Comparison of ENCODE assay signal across 8 cellular contexts in the genomic region with DNA sequence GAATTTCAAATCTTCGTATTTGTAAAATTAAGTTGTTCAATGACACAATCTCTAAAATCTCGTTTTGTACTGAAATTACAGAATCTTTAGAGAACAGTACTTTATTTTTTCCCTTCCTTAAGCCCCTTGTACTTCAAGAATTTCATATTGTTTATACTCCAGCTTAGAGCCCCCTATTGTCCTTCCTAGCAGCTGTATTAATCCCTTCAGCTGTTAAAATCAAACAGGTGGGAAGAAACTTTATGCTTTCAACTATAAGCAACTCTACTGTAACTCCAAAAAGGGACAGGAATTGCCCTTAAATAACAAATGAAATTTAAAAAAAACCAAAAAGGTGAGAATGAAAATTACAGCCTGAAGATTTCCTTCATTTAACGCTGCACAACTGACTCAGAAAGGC. TPM values are rescaled to one million over a fixed set of nuclear protein-coding genes. Genes with fewer than 3 reads are reported as not detected.
DNase-seq lines count a peak whose midpoint lies in the region; ATAC-seq, FAIRE-seq and TF ChIP-seq lines count a peak whose summit lies in the region.

No MANE protein-coding gene starts in this region.

- CTCF ChIA-PET in activated CD4-positive, alpha-beta T cell treated with anti-CD3 and anti-CD28 coated beads, Interleukin-2, amount 10 ng/mL, durations not matched to agents 7 days and 5 days (lab: Charles Lee), result interaction anchor here (0.9 to 1.7 kb wide), 2 partner anchors 15 to 343 kb away, joined by 3 to 5 read pairs; no protein-coding TSS in a partner anchor
- CTCF ChIA-PET in HepG2 (lab: Yijun Ruan, JAX; ENCODE audit: low intra/inter-chr PET ratio, low total read pairs), result no interaction called here

- H3K4me3 ChIP-seq in HepG2 (replicated peaks in 1 of 3; ENCODE audit: insufficient read depth in 1 of 3, low read depth in 2 of 3, low read length in 3 of 3) (peak overlapping the region; percentile 84 to 94 (median 92); a peak in 5 of 6 replicates), thyroid gland (replicated peaks in 1 of 3) (peak overlapping the region in 1 of 3 donors; percentile 72)

- no peak for FAIRE-seq in HepG2 (lab: Jason Lieb, UNC)

- 45% methylated on average over 3 of the region's 3 CpGs for WGBS in HepG2 (ENCODE audit: low lambda C conversion rate)
- WGBS in thyroid gland, 2 donors, result 44 to 47% methylated on average over 3 of the region's 3 CpGs

- peak overlapping the region; percentile 95 for H3K4me3 Mint-ChIP-seq in activated CD4-positive, alpha-beta T cell treated with anti-CD3 and anti-CD28 coated beads, Interleukin-2, amount 10 ng/mL, durations not matched to agents 7 days and 5 days
- H3K4me3 Mint-ChIP-seq in activated naive CD8-positive, alpha-beta T cell treated with anti-CD3 and anti-CD28 coated beads, Interleukin-2, amount 50 U/mL, for 24 hours, result peak overlapping the region; percentile 98

- peaks cover 64% of the 10 kb centered on the region for H3K4me1 Mint-ChIP-seq in activated CD4-positive, alpha-beta T cell treated with anti-CD3 and anti-CD28 coated beads, Interleukin-2, amount 10 ng/mL, durations not matched to agents 7 days and 5 days
- peaks cover 63% of the 10 kb centered on the region for H3K4me1 Mint-ChIP-seq in activated naive CD8-positive, alpha-beta T cell treated with anti-CD3 and anti-CD28 coated beads, Interleukin-2, amount 50 U/mL, for 24 hours

- intact Hi-C loops in HepG2 (cut with micrococcal nuclease; ENCODE audit: unreplicated experiment), result loop anchor here (10.0 kb wide), 1 partner anchor 79 kb away; a partner anchor contains a TSS
- intact Hi-C loops in thyroid gland (cut with DNase I), result loop anchor here (5.0 to 10.0 kb wide), 2 partner anchors 36 to 79 kb away; a partner anchor contains a TSS

- H3K4me2 ChIP-seq in HepG2 (ENCODE audit: low read depth, low read length), result peak overlapping the region; percentile 98

- no peaks in the 10 kb centered on the region for H3K9me3 ChIP-seq in HepG2 (ENCODE audit: low read length)
- no peaks in the 10 kb centered on the region for H3K9me3 ChIP-seq in thyroid gland

- POLR2A ChIA-PET in activated CD4-positive, alpha-beta T cell treated with anti-CD3 and anti-CD28 coated beads, Interleukin-2, amount 10 ng/mL, durations not matched to agents 7 days and 5 days (lab: Charles Lee), result no interaction called here
- POLR2A ChIA-PET in HepG2 (lab: Yijun Ruan, JAX), result interaction anchor here (0.8 to 1.8 kb wide), 4 partner anchors 13 to 426 kb away, joined by 3 to 6 read pairs (median 4); a partner anchor contains a TSS

- H3K9me3 Mint-ChIP-seq in activated CD4-positive, alpha-beta T cell treated with anti-CD3 and anti-CD28 coated beads, Interleukin-2, amount 10 ng/mL, durations not matched to agents 7 days and 5 days, result no peaks in the 10 kb centered on the region
- no peaks in the 10 kb centered on the region for H3K9me3 Mint-ChIP-seq in activated naive CD8-positive, alpha-beta T cell treated with anti-CD3 and anti-CD28 coated beads, Interleukin-2, amount 50 U/mL, for 24 hours

- TF ChIP-seq POLR2A in HepG2 (IDR thresholded peaks at IDR 0.05; ENCODE audit: insufficient read depth in 1 of 2, low read depth in 2 of 2, low read length in 2 of 2), result no peak
- TF ChIP-seq POLR2A in thyroid gland (IDR thresholded peaks at IDR 0.05), result no peak

- ATAC-seq in activated naive CD8-positive, alpha-beta T cell treated with anti-CD3 and anti-CD28 coated beads, Interleukin-2, amount 50 U/mL, for 24 hours, result no peak
- ATAC-seq in HepG2 (no peak), HG03460 (IDR thresholded peaks at IDR 0.05; ENCODE audit: unreplicated experiment) (no peak)

- peaks cover 78% of the 10 kb centered on the region for H3K36me3 Mint-ChIP-seq in activated CD4-positive, alpha-beta T cell treated with anti-CD3 and anti-CD28 coated beads, Interleukin-2, amount 10 ng/mL, durations not matched to agents 7 days and 5 days (ENCODE audit: low read depth)
- H3K36me3 Mint-ChIP-seq in activated naive CD8-positive, alpha-beta T cell treated with anti-CD3 and anti-CD28 coated beads, Interleukin-2, amount 50 U/mL, for 24 hours (ENCODE audit: low read depth), result peaks cover 78% of the 10 kb centered on the region

- in situ Hi-C loops in HepG2 (cut with HindIII; ENCODE audit: extremely low pct_ligation_motif_present, low pct_unique_long_range_greater_than_20kb), result loop anchor here (10.0 kb wide), 1 partner anchor 79 kb away; a partner anchor contains a TSS

- H3K36me3 ChIP-seq in HepG2 (replicated peaks in 1 of 2; ENCODE audit: control insufficient read depth in 1 of 2, insufficient read depth in 2 of 2, low read length in 2 of 2) (peaks cover 14 to 43% of the 10 kb centered on the region in 2 experiments), thyroid gland (peaks cover 0 to 9% of the 10 kb centered on the region in 2 donors)

- TF ChIP-seq EP300 in HepG2 (IDR thresholded peaks at IDR 0.05; ENCODE audit: low read depth in 2 of 2, low read length in 2 of 2) (no peak), HepG2 (CRISPR knock-in tag; IDR thresholded peaks at IDR 0.05; ENCODE audit: borderline replicate concordance) (no peak)

- no peak for TF ChIP-seq RAD21 in HepG2 (CRISPR knock-in tag; IDR thresholded peaks at IDR 0.05)

- BruUV-seq in HepG2 (replicated peaks; lab: Mats Ljungman, UMichigan), result no TSS peak

- H3K9ac ChIP-seq in HepG2 (ENCODE audit: insufficient read depth, low read depth, low read length), result peak overlapping the region; percentile 100

- H3K27ac ChIP-seq in HepG2 (ENCODE audit: extremely low read length, insufficient read depth, low read length) (peak overlapping the region; percentile 92), thyroid gland (peak overlapping the region; percentile 36 to 97 (median 95))

- peaks cover 60% of the 10 kb centered on the region for H4K20me1 ChIP-seq in HepG2 (ENCODE audit: insufficient read depth, low read length)

- H3K79me2 ChIP-seq in HepG2 (ENCODE audit: insufficient read depth, low read length), result peaks cover 64% of the 10 kb centered on the region

- no peak overlapping the region for H2AFZ ChIP-seq in HepG2 (ENCODE audit: low read length)

- H3K27me3 Mint-ChIP-seq in activated CD4-positive, alpha-beta T cell treated with anti-CD3 and anti-CD28 coated beads, Interleukin-2, amount 10 ng/mL, durations not matched to agents 7 days and 5 days, result no peaks in the 10 kb centered on the region
- no peaks in the 10 kb centered on the region for H3K27me3 Mint-ChIP-seq in activated naive CD8-positive, alpha-beta T cell treated with anti-CD3 and anti-CD28 coated beads, Interleukin-2, amount 50 U/mL, for 24 hours

- peaks cover 51% of the 10 kb centered on the region for H3K4me1 ChIP-seq in HepG2 (ENCODE audit: insufficient read depth, low read length)
- H3K4me1 ChIP-seq in thyroid gland, result peaks cover 53 to 57% of the 10 kb centered on the region in 2 donors

- H3K27ac Mint-ChIP-seq in activated CD4-positive, alpha-beta T cell treated with anti-CD3 and anti-CD28 coated beads, Interleukin-2, amount 10 ng/mL, durations not matched to agents 7 days and 5 days, result peak overlapping the region; percentile 98
- H3K27ac Mint-ChIP-seq in activated naive CD8-positive, alpha-beta T cell treated with anti-CD3 and anti-CD28 coated beads, Interleukin-2, amount 50 U/mL, for 24 hours, result peak overlapping the region; percentile 99

- TF ChIP-seq CTCF in HepG2 (CRISPR knock-in tag; IDR thresholded peaks at IDR 0.05) (no peak), thyroid gland (IDR thresholded peaks at IDR 0.05) (no peak)

- DNase-seq in activated CD4-positive, alpha-beta T cell treated with anti-CD3 and anti-CD28 coated beads, Interleukin-2, amount 10 ng/mL, durations not matched to agents 7 days and 5 days, result no peak
- no peak for DNase-seq in activated CD4-positive, alpha-beta T cell treated with anti-CD3 and anti-CD28 coated beads, Interleukin-2, amount 50 U/mL, for 4 hours
- no peak for DNase-seq in activated naive CD8-positive, alpha-beta T cell treated with anti-CD3 and anti-CD28 coated beads, Interleukin-2, amount 50 U/mL, for 24 hours
- DNase-seq in HepG2 (ENCODE audit: low spot score) (no peak), thyroid gland (no peak), 8988T (no peak), DMS53 (lab: John Stamatoyannopoulos, UW) (no peak)

- peaks cover 0 to 6% of the 10 kb centered on the region in 2 experiments; a peak in 1 of 5 replicates for H3K27me3 ChIP-seq in HepG2 (ENCODE audit: control insufficient read depth in 1 of 2, insufficient read depth in 2 of 2, low read length in 2 of 2)
- no peaks in the 10 kb centered on the region for H3K27me3 ChIP-seq in thyroid gland

RNA-seq across cellular contexts. Expression of a gene that starts 1.7 kb away (rescaled TPM):
- total RNA-seq in activated CD4-positive, alpha-beta T cell treated with anti-CD3 and anti-CD28 coated beads, Interleukin-2, amount 10 ng/mL, durations not matched to agents 7 days and 5 days, result 100 to 1,000 TPM; 805 to 843 TPM
- total RNA-seq in HepG2 (2016; rRNA removed; fragmentation: Illumina TruSeq; extraction: Trizol) (1,700 and 2,295 TPM in 2 replicates), thyroid gland (1,000 to 10,000 TPM; 1,034 to 1,717 (median 1,154) TPM)
- 1,346 and 1,631 TPM in 2 replicates for total RNA-seq in HepG2 (2016; cell fraction: cytosol; rRNA removed; fragmentation: Illumina TruSeq; extraction: Trizol; ENCODE audit: low read depth)
- total RNA-seq in HepG2 (2016; cell fraction: insoluble cytoplasmic fraction; rRNA removed; fragmentation: Illumina TruSeq; extraction: Trizol), result 1,693 and 2,342 TPM in 2 replicates
- total RNA-seq in HepG2 (2016; cell fraction: membrane; rRNA removed; fragmentation: Illumina TruSeq; extraction: Trizol), result 2,301 and 2,703 TPM in 2 replicates
- total RNA-seq in HepG2 (2016; cell fraction: nucleus; rRNA removed; fragmentation: Illumina TruSeq; extraction: Trizol), result 536 and 558 TPM in 2 replicates
- polyA plus RNA-seq in HepG2 (2011; rRNA removed), result 688 and 799 TPM in 2 replicates
- polyA plus RNA-seq in HepG2 (2011; cell fraction: cytosol; rRNA removed), result 537 and 762 TPM in 2 replicates
- 98.1 and 131 TPM in 2 replicates for polyA plus RNA-seq in HepG2 (2011; cell fraction: nucleus; rRNA removed)
- polyA plus RNA-seq in HepG2 (2012), result 1,697 and 1,960 TPM in 2 replicates
- 1,551 and 1,609 TPM in 2 replicates for polyA plus RNA-seq in HepG2 (2016; cell fraction: cytosol; fragmentation: Illumina TruSeq; extraction: Trizol; ENCODE audit: low read depth)
- 1,930 and 2,097 TPM in 2 replicates for polyA plus RNA-seq in HepG2 (2016; cell fraction: insoluble cytoplasmic fraction; fragmentation: Illumina TruSeq; extraction: Trizol; ENCODE audit: low read depth)
- polyA plus RNA-seq in HepG2 (2016; cell fraction: membrane; fragmentation: Illumina TruSeq; extraction: Trizol; ENCODE audit: low read depth), result 2,028 and 2,269 TPM in 2 replicates
- 833 and 868 TPM in 2 replicates for polyA plus RNA-seq in HepG2 (2016; cell fraction: nucleus; fragmentation: Illumina TruSeq; extraction: Trizol; ENCODE audit: insufficient read depth, low read depth)
- polyA minus RNA-seq in HepG2 (2011; rRNA and poly(A)+ RNA removed; ENCODE audit: low replicate concordance), result 250 and 557 TPM in 2 replicates
- polyA minus RNA-seq in HepG2 (2011; cell fraction: cytosol; rRNA and poly(A)+ RNA removed), result 139 and 145 TPM in 2 replicates
- polyA minus RNA-seq in HepG2 (2011; cell fraction: nucleus; rRNA and poly(A)+ RNA removed), result 70.6 and 115 TPM in 2 replicates

RNA-seq across cellular contexts. Expression of a gene that starts 28.8 kb away (rescaled TPM):
- 10 to 100 TPM; 48.0 to 52.9 TPM for total RNA-seq in activated CD4-positive, alpha-beta T cell treated with anti-CD3 and anti-CD28 coated beads, Interleukin-2, amount 10 ng/mL, durations not matched to agents 7 days and 5 days
- total RNA-seq in HepG2 (2016; rRNA removed; fragmentation: Illumina TruSeq; extraction: Trizol) (47.3 and 67.0 TPM in 2 replicates), thyroid gland (10 to 100 TPM in 1 of 4 donors, 1 to 10 TPM in 3; 5.8 to 11.7 (median 7.0) TPM)
- 14.0 and 14.2 TPM in 2 replicates for total RNA-seq in HepG2 (2016; cell fraction: cytosol; rRNA removed; fragmentation: Illumina TruSeq; extraction: Trizol; ENCODE audit: low read depth)
- total RNA-seq in HepG2 (2016; cell fraction: insoluble cytoplasmic fraction; rRNA removed; fragmentation: Illumina TruSeq; extraction: Trizol), result 47.6 and 69.6 TPM in 2 replicates
- total RNA-seq in HepG2 (2016; cell fraction: membrane; rRNA removed; fragmentation: Illumina TruSeq; extraction: Trizol), result 17.8 and 19.7 TPM in 2 replicates
- total RNA-seq in HepG2 (2016; cell fraction: nucleus; rRNA removed; fragmentation: Illumina TruSeq; extraction: Trizol), result 33.7 and 38.1 TPM in 2 replicates
- polyA plus RNA-seq in HepG2 (2011; rRNA removed), result 18.1 and 30.0 TPM in 2 replicates
- polyA plus RNA-seq in HepG2 (2011; cell fraction: cytosol; rRNA removed), result 15.5 and 16.8 TPM in 2 replicates
- polyA plus RNA-seq in HepG2 (2011; cell fraction: nucleus; rRNA removed), result 20.7 and 23.5 TPM in 2 replicates
- 15.2 and 26.9 TPM in 2 replicates for polyA plus RNA-seq in HepG2 (2012)
- polyA plus RNA-seq in HepG2 (2016; cell fraction: cytosol; fragmentation: Illumina TruSeq; extraction: Trizol; ENCODE audit: low read depth), result 5.4 and 7.7 TPM in 2 replicates
- 50.8 and 55.2 TPM in 2 replicates for polyA plus RNA-seq in HepG2 (2016; cell fraction: insoluble cytoplasmic fraction; fragmentation: Illumina TruSeq; extraction: Trizol; ENCODE audit: low read depth)
- 11.4 and 12.6 TPM in 2 replicates for polyA plus RNA-seq in HepG2 (2016; cell fraction: membrane; fragmentation: Illumina TruSeq; extraction: Trizol; ENCODE audit: low read depth)
- polyA plus RNA-seq in HepG2 (2016; cell fraction: nucleus; fragmentation: Illumina TruSeq; extraction: Trizol; ENCODE audit: insufficient read depth, low read depth), result 35.2 and 36.7 TPM in 2 replicates
- 12.4 and 36.9 TPM in 2 replicates for polyA minus RNA-seq in HepG2 (2011; rRNA and poly(A)+ RNA removed; ENCODE audit: low replicate concordance)
- polyA minus RNA-seq in HepG2 (2011; cell fraction: cytosol; rRNA and poly(A)+ RNA removed), result 8.9 and 11.9 TPM in 2 replicates
- polyA minus RNA-seq in HepG2 (2011; cell fraction: nucleus; rRNA and poly(A)+ RNA removed), result 28.3 and 28.5 TPM in 2 replicates

RNA-seq across cellular contexts. Expression of a gene that starts 35.3 kb away (rescaled TPM):
- 100 to 1,000 TPM; 218 to 236 TPM for total RNA-seq in activated CD4-positive, alpha-beta T cell treated with anti-CD3 and anti-CD28 coated beads, Interleukin-2, amount 10 ng/mL, durations not matched to agents 7 days and 5 days
- total RNA-seq in HepG2 (2016; rRNA removed; fragmentation: Illumina TruSeq; extraction: Trizol) (159 and 290 TPM in 2 replicates), thyroid gland (100 to 1,000 TPM; 101 to 132 (median 124) TPM)
- 36.7 and 44.1 TPM in 2 replicates for total RNA-seq in HepG2 (2016; cell fraction: cytosol; rRNA removed; fragmentation: Illumina TruSeq; extraction: Trizol; ENCODE audit: low read depth)
- 170 and 269 TPM in 2 replicates for total RNA-seq in HepG2 (2016; cell fraction: insoluble cytoplasmic fraction; rRNA removed; fragmentation: Illumina TruSeq; extraction: Trizol)
- total RNA-seq in HepG2 (2016; cell fraction: membrane; rRNA removed; fragmentation: Illumina TruSeq; extraction: Trizol), result 155 and 168 TPM in 2 replicates
- total RNA-seq in HepG2 (2016; cell fraction: nucleus; rRNA removed; fragmentation: Illumina TruSeq; extraction: Trizol), result 118 and 124 TPM in 2 replicates
- polyA plus RNA-seq in HepG2 (2011; rRNA removed), result 43.7 and 54.4 TPM in 2 replicates
- polyA plus RNA-seq in HepG2 (2011; cell fraction: cytosol; rRNA removed), result 23.9 and 37.8 TPM in 2 replicates
- polyA plus RNA-seq in HepG2 (2011; cell fraction: nucleus; rRNA removed), result 16.1 and 21.1 TPM in 2 replicates
- 244 and 265 TPM in 2 replicates for polyA plus RNA-seq in HepG2 (2012)
- 58.0 and 58.7 TPM in 2 replicates for polyA plus RNA-seq in HepG2 (2016; cell fraction: cytosol; fragmentation: Illumina TruSeq; extraction: Trizol; ENCODE audit: low read depth)
- 452 and 465 TPM in 2 replicates for polyA plus RNA-seq in HepG2 (2016; cell fraction: insoluble cytoplasmic fraction; fragmentation: Illumina TruSeq; extraction: Trizol; ENCODE audit: low read depth)
- polyA plus RNA-seq in HepG2 (2016; cell fraction: membrane; fragmentation: Illumina TruSeq; extraction: Trizol; ENCODE audit: low read depth), result 140 and 145 TPM in 2 replicates
- 228 and 240 TPM in 2 replicates for polyA plus RNA-seq in HepG2 (2016; cell fraction: nucleus; fragmentation: Illumina TruSeq; extraction: Trizol; ENCODE audit: insufficient read depth, low read depth)
- polyA minus RNA-seq in HepG2 (2011; rRNA and poly(A)+ RNA removed; ENCODE audit: low replicate concordance), result 15.3 and 29.9 TPM in 2 replicates
- 57.2 and 64.6 TPM in 2 replicates for polyA minus RNA-seq in HepG2 (2011; cell fraction: cytosol; rRNA and poly(A)+ RNA removed)
- 23.0 and 29.1 TPM in 2 replicates for polyA minus RNA-seq in HepG2 (2011; cell fraction: nucleus; rRNA and poly(A)+ RNA removed)

RNA-seq across cellular contexts. Expression of a gene that starts 39.8 kb away (rescaled TPM):
- total RNA-seq in activated CD4-positive, alpha-beta T cell treated with anti-CD3 and anti-CD28 coated beads, Interleukin-2, amount 10 ng/mL, durations not matched to agents 7 days and 5 days, result 1 to 10 TPM; 3.1 to 3.8 TPM
- total RNA-seq in HepG2 (2016; rRNA removed; fragmentation: Illumina TruSeq; extraction: Trizol) (0.46 and 0.95 TPM in 2 replicates), thyroid gland (100 to 1,000 TPM in 1 of 4 donors, 10 to 100 TPM in 2, 1 to 10 TPM in 1; 4.6 to 109 (median 24.0) TPM)
- not detected in 2 replicates for total RNA-seq in HepG2 (2016; cell fraction: cytosol; rRNA removed; fragmentation: Illumina TruSeq; extraction: Trizol; ENCODE audit: low read depth)
- 0.39 and 0.74 TPM in 2 replicates for total RNA-seq in HepG2 (2016; cell fraction: insoluble cytoplasmic fraction; rRNA removed; fragmentation: Illumina TruSeq; extraction: Trizol)
- total RNA-seq in HepG2 (2016; cell fraction: membrane; rRNA removed; fragmentation: Illumina TruSeq; extraction: Trizol), result 0.31 and 0.62 TPM in 2 replicates
- total RNA-seq in HepG2 (2016; cell fraction: nucleus; rRNA removed; fragmentation: Illumina TruSeq; extraction: Trizol), result 0.47 and 0.81 TPM in 2 replicates
- polyA plus RNA-seq in HepG2 (2011; rRNA removed), result 1.8 and 2.6 TPM in 2 replicates
- polyA plus RNA-seq in HepG2 (2011; cell fraction: cytosol; rRNA removed), result 1.1 and 2.2 TPM in 2 replicates
- 0.27 and 0.59 TPM in 2 replicates for polyA plus RNA-seq in HepG2 (2011; cell fraction: nucleus; rRNA removed)
- 4.4 and 6.4 TPM in 2 replicates for polyA plus RNA-seq in HepG2 (2012)
- 0.15 and 0.20 TPM in 2 replicates for polyA plus RNA-seq in HepG2 (2016; cell fraction: cytosol; fragmentation: Illumina TruSeq; extraction: Trizol; ENCODE audit: low read depth)
- 0.24 and 0.47 TPM in 2 replicates for polyA plus RNA-seq in HepG2 (2016; cell fraction: insoluble cytoplasmic fraction; fragmentation: Illumina TruSeq; extraction: Trizol; ENCODE audit: low read depth)
- polyA plus RNA-seq in HepG2 (2016; cell fraction: membrane; fragmentation: Illumina TruSeq; extraction: Trizol; ENCODE audit: low read depth), result 0.30 and 0.37 TPM in 2 replicates
- 0.81 and 1.4 TPM in 2 replicates for polyA plus RNA-seq in HepG2 (2016; cell fraction: nucleus; fragmentation: Illumina TruSeq; extraction: Trizol; ENCODE audit: insufficient read depth, low read depth)
- 0.70 and 1.5 TPM in 2 replicates for polyA minus RNA-seq in HepG2 (2011; rRNA and poly(A)+ RNA removed; ENCODE audit: low replicate concordance)
- polyA minus RNA-seq in HepG2 (2011; cell fraction: cytosol; rRNA and poly(A)+ RNA removed), result 0.49 TPM in 1 of 2 replicates, not detected in the other
- 0.50 and 0.64 TPM in 2 replicates for polyA minus RNA-seq in HepG2 (2011; cell fraction: nucleus; rRNA and poly(A)+ RNA removed)
